30 cellular contexts compared by ENCODE assay signal in genomic region chr10:3031490-3031889, GRCh38.
"Had no signal": no experiment of that assay in that cellular context is flagged by ENCODE, and none has a peak within 500 bp of the region (broad histone marks: within the 10 kb centered on the region; RNA-seq: fewer than 3 reads in every experiment).

No MANE protein-coding gene starts in this region.

- H3K4me3 ChIP-seq: coronary artery, dorsolateral prefrontal cortex, esophagus muscularis mucosa, gastroesophageal sphincter had no signal

- DNase-seq: activated B cell treated with CpG ODN at 0.5 μM for 24 hours; activated CD4-positive, alpha-beta T cell treated with anti-CD3 and anti-CD28 coated beads for 48 hours; activated CD4-positive, alpha-beta T cell treated with anti-CD3 and anti-CD28 coated beads, Interleukin-2, amount 50 U/mL, for 1 hour; activated CD4-positive, alpha-beta T cell treated with anti-CD3 and anti-CD28 coated beads, Interleukin-2, amount 50 U/mL, for 48 hours; activated CD8-positive, alpha-beta memory T cell treated with anti-CD3 and anti-CD28 coated beads for 24 hours; activated CD8-positive, alpha-beta T cell treated with anti-CD3 and anti-CD28 coated beads for 36 hours; activated effector memory CD4-positive, alpha-beta T cell treated with Interleukin-2 at 50 U/mL for 16 hours; activated gamma-delta T cell treated with Interleukin-2 at 50 U/mL for 16 hours; activated naive CD4-positive, alpha-beta T cell treated with anti-CD3 and anti-CD28 coated beads, Interleukin-2, amount 50 U/mL, for 16 hours; activated naive CD4-positive, alpha-beta T cell treated with Interleukin-2 at 50 U/mL for 16 hours; activated T-cell treated with anti-CD3 and anti-CD28 coated beads, Interleukin-2, amount 50 U/mL, for 4 hours; amniotic stem cell; anterior cingulate cortex; brain microvascular endothelial cell; dorsolateral prefrontal cortex; effector memory CD4-positive, alpha-beta T cell; endodermal cell; erythroblast; foreskin melanocyte; head of caudate nucleus; T-helper 17 cell; T1000; WERI-Rb-1 had no signal

- H3K9me3 ChIP-seq: esophagus muscularis mucosa, gastroesophageal sphincter had no signal

- ATAC-seq: activated CD4-positive, CD25-positive, alpha-beta regulatory T cell treated with anti-CD3 and anti-CD28 coated beads, Interleukin-2, amount 50 U/mL, for 24 hours; activated CD8-positive, alpha-beta T cell treated with anti-CD3 and anti-CD28 coated beads for 36 hours; activated T-cell treated with anti-CD3 and anti-CD28 coated beads, Interleukin-2, amount 50 U/mL, for 4 hours; activated T-helper 17 cell treated with anti-CD3 and anti-CD28 coated beads, Interleukin-2, amount 50 U/mL, for 72 hours; gastroesophageal sphincter; T-helper 17 cell had no signal

- FAIRE-seq: astrocyte, bronchial epithelial cell had no signal

- H3K36me3 ChIP-seq: brain microvascular endothelial cell, esophagus muscularis mucosa, gastroesophageal sphincter, WERI-Rb-1 had no signal

- H3K4me1 ChIP-seq: esophagus muscularis mucosa had no signal

- H3K27me3 ChIP-seq: brain microvascular endothelial cell, gastroesophageal sphincter had no signal

- H3K27ac ChIP-seq: brain microvascular endothelial cell, coronary artery, dorsolateral prefrontal cortex, esophagus muscularis mucosa, gastroesophageal sphincter, WERI-Rb-1 had no signal
